In genomic region chr9:112295174-112295573, GRCh38 we compare ENCODE assay signal across 30 cellular contexts.
"Had no signal": no experiment of that assay in that cellular context is flagged by ENCODE, and none has a peak within 500 bp of the region (broad histone marks: within the 10 kb centered on the region; RNA-seq: fewer than 3 reads in every experiment).

No MANE protein-coding gene starts in this region.

- H3K4me3 Mint-ChIP-seq: activated CD4-positive, alpha-beta memory T cell treated with anti-CD3 and anti-CD28 coated beads for 36 hours; activated CD4-positive, alpha-beta T cell treated with anti-CD3 and anti-CD28 coated beads, Interleukin-2, amount 10 ng/mL, durations not matched to agents 24 days and 14 days; activated naive CD4-positive, alpha-beta T cell treated with anti-CD3 and anti-CD28 coated beads, Interleukin-2, amount 50 U/mL, for 24 hours; activated naive CD8-positive, alpha-beta T cell treated with anti-CD3 and anti-CD28 coated beads, Interleukin-2, amount 50 U/mL, for 24 hours; activated T-cell treated with anti-CD3 and anti-CD28 coated beads, Interleukin-2, amount 50 U/mL, for 4 hours; activated T-helper 17 cell treated with anti-CD3 and anti-CD28 coated beads, Interleukin-2, amount 50 U/mL, for 72 hours; endodermal cell; naive thymus-derived CD4-positive, alpha-beta T cell; stimulated activated memory B cell treated with anti-CD40 and anti-IgM and Interleukin-4, amounts not matched to agents 10 μg/mL and 1 μg/mL and 100 μg/mL, for 72 hours had no signal

- H3K27me3 Mint-ChIP-seq: activated CD4-positive, alpha-beta memory T cell treated with anti-CD3 and anti-CD28 coated beads for 36 hours; activated CD4-positive, alpha-beta T cell treated with anti-CD3 and anti-CD28 coated beads, Interleukin-2, amount 10 ng/mL, durations not matched to agents 24 days and 14 days; activated naive CD4-positive, alpha-beta T cell treated with anti-CD3 and anti-CD28 coated beads, Interleukin-2, amount 50 U/mL, for 24 hours; activated naive CD8-positive, alpha-beta T cell treated with anti-CD3 and anti-CD28 coated beads, Interleukin-2, amount 50 U/mL, for 24 hours; activated T-helper 17 cell treated with anti-CD3 and anti-CD28 coated beads, Interleukin-2, amount 50 U/mL, for 72 hours; naive thymus-derived CD4-positive, alpha-beta T cell; stimulated activated memory B cell treated with anti-CD40 and anti-IgM and Interleukin-4, amounts not matched to agents 10 μg/mL and 1 μg/mL and 100 μg/mL, for 72 hours had no signal

- ATAC-seq: activated naive CD8-positive, alpha-beta T cell treated with anti-CD3 and anti-CD28 coated beads, Interleukin-2, amount 50 U/mL, for 24 hours; activated T-cell treated with anti-CD3 and anti-CD28 coated beads, Interleukin-2, amount 50 U/mL, for 4 hours; activated T-helper 17 cell treated with anti-CD3 and anti-CD28 coated beads, Interleukin-2, amount 50 U/mL, for 72 hours; esophagus mucosa; left cardiac atrium; left ventricle myocardium superior; naive thymus-derived CD4-positive, alpha-beta T cell; pancreas; stimulated activated memory B cell treated with anti-CD40 and anti-IgM and Interleukin-4, amounts not matched to agents 10 μg/mL and 1 μg/mL and 100 μg/mL, for 72 hours; upper lobe of right lung had no signal

- H3K27ac ChIP-seq: pancreas, sigmoid colon, stomach, thyroid gland, upper lobe of right lung had no signal

- H3K9me3 ChIP-seq: pancreas, prostate gland, sigmoid colon, stomach, thyroid gland, upper lobe of right lung had no signal

- H3K27ac Mint-ChIP-seq: activated CD4-positive, alpha-beta memory T cell treated with anti-CD3 and anti-CD28 coated beads for 36 hours; activated CD4-positive, alpha-beta T cell treated with anti-CD3 and anti-CD28 coated beads, Interleukin-2, amount 10 ng/mL, durations not matched to agents 24 days and 14 days; activated naive CD4-positive, alpha-beta T cell treated with anti-CD3 and anti-CD28 coated beads, Interleukin-2, amount 50 U/mL, for 24 hours; activated naive CD8-positive, alpha-beta T cell treated with anti-CD3 and anti-CD28 coated beads, Interleukin-2, amount 50 U/mL, for 24 hours; activated T-helper 17 cell treated with anti-CD3 and anti-CD28 coated beads, Interleukin-2, amount 50 U/mL, for 72 hours; endodermal cell; stimulated activated memory B cell treated with anti-CD40 and anti-IgM and Interleukin-4, amounts not matched to agents 10 μg/mL and 1 μg/mL and 100 μg/mL, for 72 hours had no signal

- H3K9me3 Mint-ChIP-seq: activated CD4-positive, alpha-beta memory T cell treated with anti-CD3 and anti-CD28 coated beads for 36 hours; activated naive CD8-positive, alpha-beta T cell treated with anti-CD3 and anti-CD28 coated beads, Interleukin-2, amount 50 U/mL, for 24 hours; activated T-cell treated with anti-CD3 and anti-CD28 coated beads, Interleukin-2, amount 50 U/mL, for 4 hours; activated T-helper 17 cell treated with anti-CD3 and anti-CD28 coated beads, Interleukin-2, amount 50 U/mL, for 72 hours had no signal

- H3K4me2 ChIP-seq: smooth muscle cell had no signal

- H3K4me1 ChIP-seq: prostate gland, sigmoid colon had no signal

- H3K36me3 ChIP-seq: pancreas, prostate gland, sigmoid colon, thyroid gland, upper lobe of right lung had no signal

- DNase-seq: activated CD4-positive, alpha-beta memory T cell treated with anti-CD3 and anti-CD28 coated beads for 36 hours; activated CD4-positive, alpha-beta T cell treated with anti-CD3 and anti-CD28 coated beads, Interleukin-2, amount 10 ng/mL, durations not matched to agents 24 days and 14 days; activated CD4-positive, CD25-positive, alpha-beta regulatory T cell treated with anti-CD3 and anti-CD28 coated beads, Interleukin-2, amount 50 U/mL, for 72 hours; activated naive CD8-positive, alpha-beta T cell treated with anti-CD3 and anti-CD28 coated beads, Interleukin-2, amount 50 U/mL, for 24 hours; activated T-cell treated with anti-CD3 and anti-CD28 coated beads, Interleukin-2, amount 50 U/mL, for 4 hours; amygdala; caudate nucleus; endodermal cell; foreskin fibroblast; head of caudate nucleus; hippocampal formation; left cardiac atrium; left ventricle myocardium superior; midbrain; naive thymus-derived CD4-positive, alpha-beta T cell; pancreas; sigmoid colon; stimulated activated CD4-positive, alpha-beta T cell treated with anti-CD3 and anti-CD28 coated beads, Interleukin-1b, Interleukin-23, amount 100 ng/mL, for 48 hours; stimulated activated CD4-positive, alpha-beta T cell treated with anti-CD3 and anti-CD28 coated beads, Interleukin-4, amount 100 ng/mL, for 4 hours; stimulated activated CD8-positive, alpha-beta memory T cell treated with anti-CD3 and anti-CD28 coated beads, Interleukin-4, amount 100 ng/mL, for 48 hours; stomach; T-helper 9 cell; thyroid gland; upper lobe of right lung had no signal

- H3K4me3 ChIP-seq: pancreas, prostate gland, sigmoid colon, smooth muscle cell, stomach, thyroid gland, upper lobe of right lung had no signal

- H3K27me3 ChIP-seq: pancreas, sigmoid colon, stomach, thyroid gland, upper lobe of right lung had no signal
